ENCODE assay signal across 8 cellular contexts in the genomic region with DNA sequence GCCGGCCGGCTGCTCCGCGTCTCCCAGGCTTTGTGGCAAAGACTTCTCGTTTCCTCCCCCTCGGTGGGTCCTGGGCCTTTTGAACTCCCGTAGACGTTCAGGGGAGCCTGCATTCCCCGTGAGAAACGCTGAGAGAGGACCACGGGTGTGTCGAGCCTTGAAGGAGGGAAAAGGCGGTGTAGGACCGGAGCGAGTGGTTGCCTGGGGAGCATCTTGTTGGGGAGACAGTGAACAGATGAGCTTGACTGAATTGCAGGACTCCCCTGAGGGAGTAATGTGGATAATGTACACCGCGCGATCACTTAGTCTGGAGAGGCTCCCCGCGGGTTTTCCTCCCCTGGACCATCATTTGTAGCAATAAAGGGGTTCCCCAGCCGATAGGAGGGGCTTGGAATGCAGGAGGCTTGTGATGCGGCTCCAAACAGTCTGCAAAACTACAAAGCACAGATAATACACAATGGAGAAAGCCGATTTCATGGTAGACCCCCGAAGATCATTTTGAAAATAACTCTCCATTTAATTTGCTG. TPM values are rescaled to one million over a fixed set of nuclear protein-coding genes. Genes with fewer than 3 reads are reported as not detected.
DNase-seq lines count a peak whose midpoint lies in the region; ATAC-seq and TF ChIP-seq lines count a peak whose summit lies in the region.

No MANE protein-coding gene starts in this region.

- H3K4me3 ChIP-seq in AG09309 (ENCODE audit: control insufficient read depth, low read depth, low read length) (peak overlapping the region; percentile 98), thoracic aorta (peak overlapping the region; percentile 93)

- H3K9me3 ChIP-seq in thoracic aorta: no peaks in the 10 kb centered on the region

- peak; percentile 3 for ATAC-seq in GM19025 (IDR thresholded peaks at IDR 0.05; ENCODE audit: low read depth, unreplicated experiment)
- peak; percentile 11 for ATAC-seq in HG03432 (IDR thresholded peaks at IDR 0.05; ENCODE audit: unreplicated experiment)
- no peak for ATAC-seq in thoracic aorta (ENCODE audit: insufficient number of reproducible peaks, low FRiP score, low read depth)

- peak overlapping the region; percentile 81 for H3K27ac ChIP-seq in angular gyrus (ENCODE audit: low read depth, low read length)
- peak overlapping the region; percentile 88 for H3K27ac ChIP-seq in layer of hippocampus (ENCODE audit: low read depth, low read length)
- H3K27ac ChIP-seq in thoracic aorta: peak overlapping the region; percentile 80

- H3K27me3 ChIP-seq in layer of hippocampus (ENCODE audit: control insufficient read depth, insufficient read depth, low read length) (no peaks in the 10 kb centered on the region), thoracic aorta (replicated peaks; ENCODE audit: insufficient read depth) (no peaks in the 10 kb centered on the region)

- no peaks in the 10 kb centered on the region for H3K36me3 ChIP-seq in thoracic aorta

- H3K4me1 ChIP-seq in thoracic aorta (ENCODE audit: control insufficient read depth in 1 of 2, low read depth in 2 of 2): peaks cover 5 to 18% of the 10 kb centered on the region in 2 donors

- no peak for TF ChIP-seq CTCF in AG09309 (IDR thresholded peaks at IDR 0.05; ENCODE audit: control insufficient read depth, insufficient read depth, low read depth, low read length, missing control alignments)
- no peak for TF ChIP-seq CTCF in thoracic aorta (IDR thresholded peaks at IDR 0.05)

- DNase-seq in AG09309 (ENCODE audit: low read depth) (no peak), thoracic aorta (ENCODE audit: low spot score) (no peak), GM19238 (ENCODE audit: insufficient read length, low spot score) (no peak), SHP77 treated with DMSO at 0.1 percent for 48 hours (lab: John Stamatoyannopoulos, UW) (no peak)

RNA-seq across cellular contexts. Expression of a gene that starts 0.8 kb away (rescaled TPM):
- total RNA-seq in thoracic aorta: 10 to 100 TPM; 30.7 to 41.6 TPM
